Comparison of ENCODE assay signal across 9 cellular contexts in the genomic region with DNA sequence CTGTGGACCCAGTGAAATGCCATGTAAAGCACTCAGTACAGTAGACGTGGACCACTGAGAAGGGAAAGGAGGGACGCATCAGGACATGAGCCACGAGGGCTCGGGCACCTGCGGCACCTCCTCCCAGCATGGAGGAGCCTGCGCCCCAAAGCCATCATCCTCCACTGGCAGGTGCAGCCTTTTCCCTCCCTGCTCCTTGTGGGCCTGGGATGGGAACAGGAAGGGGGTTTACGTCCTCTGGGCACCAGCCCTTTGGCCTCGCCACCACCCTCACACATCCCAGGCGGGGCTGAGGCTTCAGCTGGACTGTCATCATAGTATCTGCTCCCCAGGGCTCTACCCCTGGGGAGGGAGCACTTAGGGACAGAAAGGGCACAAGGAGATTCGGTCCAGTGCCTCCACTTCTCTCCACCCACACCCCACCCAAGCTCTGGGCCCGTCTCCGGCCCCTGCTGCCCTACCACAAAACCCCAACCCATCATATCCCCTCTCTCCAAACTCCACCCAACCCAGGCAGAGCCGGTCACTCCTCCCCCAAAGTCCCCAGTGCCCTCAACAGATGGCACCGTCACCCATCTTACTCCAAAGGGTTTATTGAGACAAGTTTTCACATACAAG. TPM values are rescaled to one million over a fixed set of nuclear protein-coding genes. Genes with fewer than 3 reads are reported as not detected.
A peak's percentile ranks its signal among the peaks of the same experiment; 100 is the strongest.
DNase-seq lines count a peak whose midpoint lies in the region; ATAC-seq and TF ChIP-seq lines count a peak whose summit lies in the region.
"Had no signal": no experiment of that assay in that cellular context is flagged by ENCODE, and none has a peak within 500 bp of the region (broad histone marks: within the 10 kb centered on the region; RNA-seq: fewer than 3 reads in every experiment).

No MANE protein-coding gene starts in this region.

- ATAC-seq in CD4-positive, CD25-positive, alpha-beta regulatory T cell (ENCODE audit: low read depth in 2 of 2) = no peak
- ATAC-seq in GM18861 (IDR thresholded peaks at IDR 0.05; ENCODE audit: unreplicated experiment) = peak; percentile 23
- no peak for ATAC-seq in GM19351 (IDR thresholded peaks at IDR 0.05; ENCODE audit: unreplicated experiment)

- H3K4me1 Mint-ChIP-seq in CD4-positive, CD25-positive, alpha-beta regulatory T cell = peaks cover 4 to 51% (median 26%) of the 10 kb centered on the region in 4 donors
- H3K4me1 Mint-ChIP-seq in glutamatergic neuron (ENCODE audit: low read depth, unreplicated experiment) = peaks cover 16% of the 10 kb centered on the region

- no peaks in the 10 kb centered on the region for H3K9me3 Mint-ChIP-seq in CD4-positive, CD25-positive, alpha-beta regulatory T cell
- H3K9me3 Mint-ChIP-seq in glutamatergic neuron (ENCODE audit: unreplicated experiment) = peaks cover 7% of the 10 kb centered on the region

- peak overlapping the region; percentile 60 to 98 (median 88) for H3K27ac Mint-ChIP-seq in CD4-positive, CD25-positive, alpha-beta regulatory T cell
- no peak overlapping the region for H3K27ac Mint-ChIP-seq in glutamatergic neuron (ENCODE audit: unreplicated experiment)

- H3K9me3 ChIP-seq in CD4-positive, CD25-positive, alpha-beta regulatory T cell (ENCODE audit: control insufficient read depth in 2 of 2, low read length in 2 of 2) = no peaks in the 10 kb centered on the region

- H3K4me1 ChIP-seq in CD4-positive, CD25-positive, alpha-beta regulatory T cell (ENCODE audit: control insufficient read depth, insufficient read depth, low read length, poor library complexity, severe bottlenecking) = peaks cover 50% of the 10 kb centered on the region

- no peak for DNase-seq in CD4-positive, CD25-positive, alpha-beta regulatory T cell
- DNase-seq in NAMALWA (ENCODE audit: low spot score) (peak; percentile 65), glutamatergic neuron (no peak), HuH-7.5 (ENCODE audit: low spot score) (no peak), medulla oblongata (ENCODE audit: extremely low spot score) (no peak), AG08396 (ENCODE audit: low spot score) (no peak)
- DNase-seq: NCI-H2081 treated with DMSO at 0.1 percent for 48 hours had no signal

- TF ChIP-seq CTCF in glutamatergic neuron (IDR thresholded peaks at IDR 0.05; ENCODE audit: partially characterized antibody, unreplicated experiment) = no peak

- peak overlapping the region; percentile 92 for H3K27ac ChIP-seq in CD4-positive, CD25-positive, alpha-beta regulatory T cell (ENCODE audit: insufficient read depth, low read length, poor library complexity, severe bottlenecking)

- H3K4me3 Mint-ChIP-seq in CD4-positive, CD25-positive, alpha-beta regulatory T cell = peak overlapping the region; percentile 95 to 100 (median 96)
- H3K4me3 Mint-ChIP-seq in glutamatergic neuron (ENCODE audit: unreplicated experiment) = peak overlapping the region; percentile 34

- peaks cover 8% of the 10 kb centered on the region for H3K36me3 Mint-ChIP-seq in CD4-positive, CD25-positive, alpha-beta regulatory T cell
- no peaks in the 10 kb centered on the region for H3K36me3 Mint-ChIP-seq in glutamatergic neuron (ENCODE audit: unreplicated experiment)

- no peaks in the 10 kb centered on the region for H3K27me3 ChIP-seq in CD4-positive, CD25-positive, alpha-beta regulatory T cell (ENCODE audit: control insufficient read depth, insufficient read depth, low read length)

- H3K4me3 ChIP-seq in CD4-positive, CD25-positive, alpha-beta regulatory T cell (ENCODE audit: low read depth, low read length) = no peak overlapping the region

- no peaks in the 10 kb centered on the region for H3K27me3 Mint-ChIP-seq in CD4-positive, CD25-positive, alpha-beta regulatory T cell
- peaks cover 12% of the 10 kb centered on the region for H3K27me3 Mint-ChIP-seq in glutamatergic neuron (ENCODE audit: unreplicated experiment)

- H3K36me3 ChIP-seq in CD4-positive, CD25-positive, alpha-beta regulatory T cell (ENCODE audit: control insufficient read depth, insufficient read depth, low read length) = peaks cover 17% of the 10 kb centered on the region

RNA-seq across cellular contexts. Expression of a gene that starts 2.1 kb away (rescaled TPM):
- 171 TPM for total RNA-seq in CD4-positive, CD25-positive, alpha-beta regulatory T cell
- polyA plus RNA-seq in CD4-positive, CD25-positive, alpha-beta regulatory T cell = 10 to 100 TPM; 37.0 to 54.5 (median 44.7) TPM
- 54.7 TPM for total RNA-seq in glutamatergic neuron (ENCODE audit: unreplicated experiment)

RNA-seq across cellular contexts. Expression of a gene that starts 26.8 kb away (rescaled TPM):
- total RNA-seq in CD4-positive, CD25-positive, alpha-beta regulatory T cell = 18.7 TPM
- polyA plus RNA-seq in CD4-positive, CD25-positive, alpha-beta regulatory T cell = 1 to 10 TPM; 2.7 to 4.9 (median 3.5) TPM
- 46.6 TPM for total RNA-seq in glutamatergic neuron (ENCODE audit: unreplicated experiment)

RNA-seq across cellular contexts. Expression of a gene that starts 27.2 kb away (rescaled TPM):
- total RNA-seq in CD4-positive, CD25-positive, alpha-beta regulatory T cell = 121 TPM
- polyA plus RNA-seq in CD4-positive, CD25-positive, alpha-beta regulatory T cell = 10 to 100 TPM; 11.9 to 16.7 (median 15.0) TPM
- 117 TPM for total RNA-seq in glutamatergic neuron (ENCODE audit: unreplicated experiment)

RNA-seq across cellular contexts. Expression of a gene that starts 58.1 kb away (rescaled TPM):
- not detected for total RNA-seq in CD4-positive, CD25-positive, alpha-beta regulatory T cell
- not detected for polyA plus RNA-seq in CD4-positive, CD25-positive, alpha-beta regulatory T cell
- 55.1 TPM for total RNA-seq in glutamatergic neuron (ENCODE audit: unreplicated experiment)
